In the genomic region with DNA sequence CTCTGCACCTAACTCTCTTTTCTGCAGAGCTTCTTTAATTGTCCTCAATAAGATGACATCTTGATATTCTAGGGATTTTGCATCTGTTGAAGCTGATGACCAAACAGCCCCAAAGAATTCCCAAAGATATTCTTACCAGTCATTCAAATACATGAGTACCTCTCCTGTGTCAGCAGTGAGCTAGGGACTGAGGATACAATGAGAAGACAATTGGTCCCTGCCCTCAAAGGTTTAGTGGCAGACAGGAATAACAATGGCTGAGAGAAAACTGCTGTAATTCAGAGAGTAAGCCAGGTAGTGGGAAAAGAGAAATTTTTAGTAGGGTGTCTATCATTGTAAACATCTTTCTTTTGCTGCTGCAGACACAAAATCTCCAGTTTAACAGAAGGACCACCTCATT, we compare ENCODE assay signal across 1 cellular context.
TF ChIP-seq lines count a peak whose summit lies in the region.

No MANE protein-coding gene starts in this region.

TF ChIP-seq in GM23338, 12 proteins besides CTCF, POLR2A, EP300 and RAD21 (continued from another document):
- TF ChIP-seq, protein P1, sequence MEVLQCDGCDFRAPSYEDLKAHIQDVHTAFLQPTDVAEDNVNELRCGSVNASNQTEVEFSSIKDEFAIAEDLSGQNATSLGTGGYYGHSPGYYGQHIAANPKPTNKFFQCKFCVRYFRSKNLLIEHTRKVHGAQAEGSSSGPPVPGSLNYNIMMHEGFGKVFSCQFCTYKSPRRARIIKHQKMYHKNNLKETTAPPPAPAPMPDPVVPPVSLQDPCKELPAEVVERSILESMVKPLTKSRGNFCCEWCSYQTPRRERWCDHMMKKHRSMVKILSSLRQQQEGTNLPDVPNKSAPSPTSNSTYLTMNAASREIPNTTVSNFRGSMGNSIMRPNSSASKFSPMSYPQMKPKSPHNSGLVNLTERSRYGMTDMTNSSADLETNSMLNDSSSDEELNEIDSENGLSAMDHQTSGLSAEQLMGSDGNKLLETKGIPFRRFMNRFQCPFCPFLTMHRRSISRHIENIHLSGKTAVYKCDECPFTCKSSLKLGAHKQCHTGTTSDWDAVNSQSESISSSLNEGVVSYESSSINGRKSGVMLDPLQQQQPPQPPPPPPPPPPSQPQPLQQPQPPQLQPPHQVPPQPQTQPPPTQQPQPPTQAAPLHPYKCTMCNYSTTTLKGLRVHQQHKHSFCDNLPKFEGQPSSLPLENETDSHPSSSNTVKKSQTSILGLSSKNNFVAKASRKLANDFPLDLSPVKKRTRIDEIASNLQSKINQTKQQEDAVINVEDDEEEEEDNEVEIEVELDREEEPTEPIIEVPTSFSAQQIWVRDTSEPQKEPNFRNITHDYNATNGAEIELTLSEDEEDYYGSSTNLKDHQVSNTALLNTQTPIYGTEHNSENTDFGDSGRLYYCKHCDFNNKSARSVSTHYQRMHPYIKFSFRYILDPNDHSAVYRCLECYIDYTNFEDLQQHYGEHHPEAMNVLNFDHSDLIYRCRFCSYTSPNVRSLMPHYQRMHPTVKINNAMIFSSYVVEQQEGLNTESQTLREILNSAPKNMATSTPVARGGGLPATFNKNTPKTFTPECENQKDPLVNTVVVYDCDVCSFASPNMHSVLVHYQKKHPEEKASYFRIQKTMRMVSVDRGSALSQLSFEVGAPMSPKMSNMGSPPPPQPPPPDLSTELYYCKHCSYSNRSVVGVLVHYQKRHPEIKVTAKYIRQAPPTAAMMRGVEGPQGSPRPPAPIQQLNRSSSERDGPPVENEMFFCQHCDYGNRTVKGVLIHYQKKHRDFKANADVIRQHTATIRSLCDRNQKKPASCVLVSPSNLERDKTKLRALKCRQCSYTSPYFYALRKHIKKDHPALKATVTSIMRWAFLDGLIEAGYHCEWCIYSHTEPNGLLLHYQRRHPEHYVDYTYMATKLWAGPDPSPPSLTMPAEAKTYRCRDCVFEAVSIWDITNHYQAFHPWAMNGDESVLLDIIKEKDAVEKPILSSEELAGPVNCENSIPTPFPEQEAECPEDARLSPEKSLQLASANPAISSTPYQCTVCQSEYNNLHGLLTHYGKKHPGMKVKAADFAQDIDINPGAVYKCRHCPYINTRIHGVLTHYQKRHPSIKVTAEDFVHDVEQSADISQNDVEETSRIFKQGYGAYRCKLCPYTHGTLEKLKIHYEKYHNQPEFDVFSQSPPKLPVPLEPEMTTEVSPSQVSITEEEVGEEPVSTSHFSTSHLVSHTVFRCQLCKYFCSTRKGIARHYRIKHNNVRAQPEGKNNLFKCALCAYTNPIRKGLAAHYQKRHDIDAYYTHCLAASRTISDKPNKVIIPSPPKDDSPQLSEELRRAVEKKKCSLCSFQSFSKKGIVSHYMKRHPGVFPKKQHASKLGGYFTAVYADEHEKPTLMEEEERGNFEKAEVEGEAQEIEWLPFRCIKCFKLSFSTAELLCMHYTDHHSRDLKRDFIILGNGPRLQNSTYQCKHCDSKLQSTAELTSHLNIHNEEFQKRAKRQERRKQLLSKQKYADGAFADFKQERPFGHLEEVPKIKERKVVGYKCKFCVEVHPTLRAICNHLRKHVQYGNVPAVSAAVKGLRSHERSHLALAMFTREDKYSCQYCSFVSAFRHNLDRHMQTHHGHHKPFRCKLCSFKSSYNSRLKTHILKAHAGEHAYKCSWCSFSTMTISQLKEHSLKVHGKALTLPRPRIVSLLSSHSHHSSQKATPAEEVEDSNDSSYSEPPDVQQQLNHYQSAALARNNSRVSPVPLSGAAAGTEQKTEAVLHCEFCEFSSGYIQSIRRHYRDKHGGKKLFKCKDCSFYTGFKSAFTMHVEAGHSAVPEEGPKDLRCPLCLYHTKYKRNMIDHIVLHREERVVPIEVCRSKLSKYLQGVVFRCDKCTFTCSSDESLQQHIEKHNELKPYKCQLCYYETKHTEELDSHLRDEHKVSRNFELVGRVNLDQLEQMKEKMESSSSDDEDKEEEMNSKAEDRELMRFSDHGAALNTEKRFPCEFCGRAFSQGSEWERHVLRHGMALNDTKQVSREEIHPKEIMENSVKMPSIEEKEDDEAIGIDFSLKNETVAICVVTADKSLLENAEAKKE (CRISPR knock-in tag; IDR thresholded peaks at IDR 0.05) = no peak
- no peak for TF ChIP-seq ZNF114 (CRISPR knock-in tag; IDR thresholded peaks at IDR 0.05)
